8 cellular contexts compared by ENCODE assay signal in genomic region chr16:67173808-67174705, GRCh38. TPM values are rescaled to one million over a fixed set of nuclear protein-coding genes. Genes with fewer than 3 reads are reported as not detected.
A peak's percentile ranks its signal among the peaks of the same experiment; 100 is the strongest.
DNase-seq lines count a peak whose midpoint lies in the region; ATAC-seq and TF ChIP-seq lines count a peak whose summit lies in the region.

No MANE protein-coding gene starts in this region.

- H3K4me1 ChIP-seq in mesodermal cell (ENCODE audit: control insufficient read depth, insufficient read depth, low read length, poor library complexity, severe bottlenecking) = peaks cover 20% of the 10 kb centered on the region
- H3K4me1 ChIP-seq in stomach smooth muscle (ENCODE audit: control insufficient read depth, insufficient read depth, low read length) = peaks cover 75% of the 10 kb centered on the region

- 3 to 4% methylated on average over 59 to 61 of the region's 71 CpGs for WGBS in mesodermal cell (ENCODE audit: insufficient coverage in 2 of 2), 2 experiments

- H3K36me3 ChIP-seq in mesodermal cell (ENCODE audit: control insufficient read depth, insufficient read depth, low read length) (peaks cover 12% of the 10 kb centered on the region), stomach smooth muscle (ENCODE audit: control insufficient read depth in 2 of 2, insufficient read depth in 2 of 2, low read length in 2 of 2) (peaks cover 0 to 2% of the 10 kb centered on the region in 2 donors)

- peak overlapping the region; percentile 53 to 88 for H3K9ac ChIP-seq in stomach smooth muscle (ENCODE audit: low read length in 2 of 2)

- TF ChIP-seq CTCF in epithelial cell of esophagus (IDR thresholded peaks at IDR 0.05; ENCODE audit: insufficient read depth, low read depth, low read length, missing control alignments) = peak; percentile 34

- H3K27ac ChIP-seq in mesodermal cell (ENCODE audit: low read depth, low read length, severe bottlenecking) (no peak overlapping the region), stomach smooth muscle (ENCODE audit: low read length) (peak overlapping the region; percentile 96)

- peak; percentile 77 for DNase-seq in stimulated activated CD4-positive, alpha-beta T cell treated with anti-CD3 and anti-CD28 coated beads, Interleukin-15, amount 100 ng/mL, for 24 hours
- DNase-seq in stimulated activated CD4-positive, alpha-beta T cell treated with anti-CD3 and anti-CD28 coated beads, Interleukin-12 subunit alpha, Interleukin-12 subunit beta, amount 100 ng/mL, for 4 hours = no peak
- peak; percentile 81 for DNase-seq in NCI-H69 (lab: John Stamatoyannopoulos, UW)
- DNase-seq in activated T-cell treated with anti-CD3 and anti-CD28 coated beads, Interleukin-2, amount 50 U/mL, for 1 hour = peak; percentile 72
- peak; percentile 96 for DNase-seq in epithelial cell of esophagus (ENCODE audit: low read depth)

- peak; percentile 54 for ATAC-seq in HG03175 (IDR thresholded peaks at IDR 0.05; ENCODE audit: unreplicated experiment)

- H3K9me3 ChIP-seq in mesodermal cell (ENCODE audit: control insufficient read depth, low read length) (no peaks in the 10 kb centered on the region), stomach smooth muscle (ENCODE audit: control insufficient read depth in 2 of 2, low read length in 2 of 2) (no peaks in the 10 kb centered on the region)

- H3K4me3 ChIP-seq in epithelial cell of esophagus (ENCODE audit: low read length) (peak overlapping the region; percentile 55), mesodermal cell (ENCODE audit: extremely low read depth, insufficient read depth, low read length, poor library complexity, severe bottlenecking) (peak overlapping the region; percentile 29), stomach smooth muscle (ENCODE audit: low read length in 2 of 2) (peak overlapping the region; percentile 57 to 76)

- no peaks in the 10 kb centered on the region for H3K27me3 ChIP-seq in stomach smooth muscle (ENCODE audit: control insufficient read depth in 1 of 2, insufficient read depth in 2 of 2, low read length in 2 of 2)

RNA-seq across cellular contexts. Expression of gene NOL3, which starts 3.7 kb away (rescaled TPM):
- polyA plus RNA-seq in mesodermal cell (2013, experiment 1 of 2) = 11.0 TPM
- polyA plus RNA-seq in mesodermal cell (2013, experiment 2 of 2) = 11.2 TPM

RNA-seq across cellular contexts. Expression of gene HSF4, which starts 9.5 kb away (rescaled TPM):
- polyA plus RNA-seq in mesodermal cell (2013, experiment 1 of 2) = 1.8 TPM
- polyA plus RNA-seq in mesodermal cell (2013, experiment 2 of 2) = 2.3 TPM

RNA-seq across cellular contexts. Expression of gene MATCAP1, which starts 9.7 kb away (rescaled TPM):
- polyA plus RNA-seq in mesodermal cell (2013, experiment 1 of 2) = 42.3 TPM
- polyA plus RNA-seq in mesodermal cell (2013, experiment 2 of 2) = 36.5 TPM

RNA-seq across cellular contexts. Expression of gene FBXL8, which starts 14.3 kb away (rescaled TPM):
- 3.8 TPM for polyA plus RNA-seq in mesodermal cell (2013, experiment 1 of 2)
- polyA plus RNA-seq in mesodermal cell (2013, experiment 2 of 2) = 4.7 TPM

RNA-seq across cellular contexts. Expression of gene TRADD, which starts 14.3 kb away (rescaled TPM):
- 5.1 TPM for polyA plus RNA-seq in mesodermal cell (2013, experiment 1 of 2)
- 4.7 TPM for polyA plus RNA-seq in mesodermal cell (2013, experiment 2 of 2)
